Comparison of ENCODE assay signal across 9 cellular contexts in genomic region chr15:67114846-67115521, GRCh38. TPM values are rescaled to one million over a fixed set of nuclear protein-coding genes. Genes with fewer than 3 reads are reported as not detected.
DNase-seq lines count a peak whose midpoint lies in the region; ATAC-seq, FAIRE-seq and TF ChIP-seq lines count a peak whose summit lies in the region.
"Had no signal": no experiment of that assay in that cellular context is flagged by ENCODE, and none has a peak within 500 bp of the region (broad histone marks: within the 10 kb centered on the region; RNA-seq: fewer than 3 reads in every experiment).

No MANE protein-coding gene starts in this region.

- H3K9me1 ChIP-seq in K562 (ENCODE audit: control insufficient read depth, insufficient read depth, low read length), result no peaks in the 10 kb centered on the region

- WGBS in K562 (ENCODE audit: insufficient coverage, low coverage, missing lambda C conversion rate), result 32% methylated on average over 4 of the region's 4 CpGs

- peaks cover 4% of the 10 kb centered on the region for H3K9me3 ChIP-seq in K562 (replicated peaks; ENCODE audit: control insufficient read depth, insufficient read depth, low read depth, low read length)

- intact Hi-C loops in K562 (cut with micrococcal nuclease) (no loop called here), posterior vena cava (cut with DNase I) (no loop called here), Calu3 (cut with micrococcal nuclease; ENCODE audit: unreplicated experiment) (no loop called here)

- no peak overlapping the region for H3K4me3 ChIP-seq in K562

- TF ChIP-seq POLR2A in K562 (conservative IDR thresholded peaks at IDR 0.05), result no peak

- BruUV-seq in K562 (replicated peaks; lab: Mats Ljungman, UMichigan) (no TSS peak), Calu3 (replicated peaks; lab: Mats Ljungman, UMichigan) (no TSS peak)

- POLR2A ChIA-PET in K562 (lab: Yijun Ruan, JAX), result interaction anchor here (0.5 to 0.9 kb wide), 2 partner anchors 9 to 183 kb away, joined by 3 read pairs; no protein-coding TSS in a partner anchor

- ATAC-seq in K562 (peak; percentile 30), GM18909 (IDR thresholded peaks at IDR 0.05; ENCODE audit: poor library complexity, unreplicated experiment) (no peak)

- no peak overlapping the region for H3K9ac ChIP-seq in K562 (ENCODE audit: insufficient read depth in 1 of 2, low read depth in 2 of 2, low read length in 2 of 2)

- H3K27ac ChIP-seq in K562 (ENCODE audit: extremely low read depth, low read depth, low read length), result no peak overlapping the region

- no peak overlapping the region for H3K4me3 Mint-ChIP-seq in Calu3 (ENCODE audit: low read depth, unreplicated experiment)

- FAIRE-seq in K562 (lab: Jason Lieb, UNC) (no peak), frontal cortex (lab: Jason Lieb, UNC) (no peak)

- H4K20me1 ChIP-seq in K562 (replicated peaks; ENCODE audit: control insufficient read depth, insufficient read depth, low read length), result no peaks in the 10 kb centered on the region

- H3K79me2 ChIP-seq in K562 (ENCODE audit: control insufficient read depth, insufficient read depth, low read length), result peaks cover 30% of the 10 kb centered on the region

- no peak overlapping the region for H3K27ac Mint-ChIP-seq in Calu3 (ENCODE audit: unreplicated experiment)

- peaks cover 53% of the 10 kb centered on the region for H3K4me1 Mint-ChIP-seq in Calu3 (ENCODE audit: low read depth, unreplicated experiment)

- no peaks in the 10 kb centered on the region for H3K27me3 Mint-ChIP-seq in Calu3 (ENCODE audit: unreplicated experiment)

- TF ChIP-seq CTCF in K562 (IDR thresholded peaks at IDR 0.05 in 2 of 3, conservative IDR thresholded peaks at IDR 0.05 in 1 of 3; ENCODE audit: insufficient read depth in 2 of 3, low read depth in 1 of 3, low read length in 3 of 3) (no peak), Calu3 (IDR thresholded peaks at IDR 0.05; ENCODE audit: unreplicated experiment) (no peak)

- H2AFZ ChIP-seq in K562 (ENCODE audit: low read depth, low read length), result no peak overlapping the region

- TF ChIP-seq EP300 in K562 (IDR thresholded peaks at IDR 0.05; ENCODE audit: low read length), result no peak

- H3K9me3 Mint-ChIP-seq in Calu3 (ENCODE audit: low read depth, unreplicated experiment), result peaks cover 3% of the 10 kb centered on the region

- peaks cover 12 to 33% of the 10 kb centered on the region in 2 experiments; a peak in 4 of 5 replicates for H3K4me1 ChIP-seq in K562 (replicated peaks in 1 of 2; ENCODE audit: control insufficient read depth in 2 of 2, insufficient read depth in 2 of 2, low read length in 2 of 2)

- CTCF ChIA-PET in K562 (lab: Yijun Ruan, JAX; ENCODE audit: low intra/inter-chr PET ratio), result no interaction called here
- CTCF ChIA-PET in Calu3 (lab: Charles Lee), result no interaction called here

- in situ Hi-C loops in K562 (cut with MboI), result no loop called here

- TF ChIP-seq RAD21 in K562 (CRISPR knock-in tag; conservative IDR thresholded peaks at IDR 0.05 in 1 of 2, IDR thresholded peaks at IDR 0.05 in 1 of 2), result no peak

- peaks cover 77% of the 10 kb centered on the region for H3K36me3 Mint-ChIP-seq in Calu3 (ENCODE audit: insufficient read depth, unreplicated experiment)

- no peak overlapping the region for H3K4me2 ChIP-seq in K562 (ENCODE audit: insufficient read depth, low read length)

- DNase-seq in COLO668 (lab: John Stamatoyannopoulos, UW; ENCODE audit: unreplicated experiment) (peak; percentile 33), NCI-H2196 treated with DMSO at 0.1 percent for 48 hours (lab: John Stamatoyannopoulos, UW; ENCODE audit: unreplicated experiment) (peak; percentile 8), K562 (ENCODE audit: extremely low read depth in 1 of 4, low spot score in 3 of 4) (peak in 1 of 4 experiments; percentile 23), posterior vena cava (ENCODE audit: low spot score) (peak; percentile 41), Calu3 (no peak), frontal cortex (ENCODE audit: low spot score in 2 of 2) (no peak)
- no peak for DNase-seq in activated CD8-positive, alpha-beta memory T cell treated with anti-CD3 and anti-CD28 coated beads, Interleukin-2, amount 50 U/mL, for 4 hours
- DNase-seq: NCI-H1092 had no signal

- peaks cover 6% of the 10 kb centered on the region; the same call in 1 of the 3 replicates for H3K36me3 ChIP-seq in K562 (ENCODE audit: control insufficient read depth, insufficient read depth, low read length)

- no peaks in the 10 kb centered on the region for H3K27me3 ChIP-seq in K562 (ENCODE audit: control insufficient read depth in 2 of 2, insufficient read depth in 2 of 2, low read length in 2 of 2)

TF ChIP-seq in K562, 482 proteins besides CTCF, POLR2A, EP300 and RAD21:
- no peak for TF ChIP-seq MECOM (CRISPR knock-in tag; IDR thresholded peaks at IDR 0.05)
- no peak for TF ChIP-seq ASH1L (IDR thresholded peaks at IDR 0.05; ENCODE audit: borderline replicate concordance, low read depth, partially characterized antibody)
- TF ChIP-seq NR2F6 (CRISPR knock-in tag; IDR thresholded peaks at IDR 0.05), result no peak
- TF ChIP-seq HSF4 (CRISPR knock-in tag; IDR thresholded peaks at IDR 0.05; ENCODE audit: borderline replicate concordance), result no peak
- no peak for TF ChIP-seq SP2 (IDR thresholded peaks at IDR 0.05; ENCODE audit: extremely low read depth, low read depth, low read length, poor library complexity, severe bottlenecking)
- no peak for TF ChIP-seq ZNF57 (CRISPR knock-in tag; IDR thresholded peaks at IDR 0.05)
- TF ChIP-seq ATF2 (CRISPR knock-in tag; IDR thresholded peaks at IDR 0.05), result no peak
- no peak for TF ChIP-seq MCM3 (IDR thresholded peaks at IDR 0.05)
- TF ChIP-seq TCF3 (CRISPR knock-in tag; IDR thresholded peaks at IDR 0.05), result no peak
- TF ChIP-seq ZBTB33 (CRISPR knock-in tag; IDR thresholded peaks at IDR 0.05), result no peak
- no peak for TF ChIP-seq PHB (CRISPR knock-in tag; IDR thresholded peaks at IDR 0.05)
- TF ChIP-seq KAT8 (IDR thresholded peaks at IDR 0.05; ENCODE audit: low read depth), result no peak
TF ChIP-seq in K562: peak in this region for 0.

RNA-seq across cellular contexts. Expression of gene SMAD3, which starts 49.6 kb away (rescaled TPM):
- total RNA-seq in K562 (2011; cell fraction: chromatin; rRNA removed; ENCODE audit: low replicate concordance), result 61.6 and 88.8 TPM in 2 replicates
- total RNA-seq in K562 (2011; cell fraction: nucleolus; rRNA removed), result 33.5 and 35.9 TPM in 2 replicates
- total RNA-seq in K562 (2011; cell fraction: nucleoplasm; rRNA removed), result 44.2 and 72.8 TPM in 2 replicates
- total RNA-seq in K562 (2014; rRNA removed) (11.1 and 11.9 TPM in 2 replicates), K562 (2014; rRNA removed; fragmentation: Illumina TruSeq; extraction: Trizol) (9.2 and 11.0 TPM in 2 replicates), K562 (2015; rRNA removed; fragmentation: Illumina TruSeq; extraction: Trizol) (9.1 and 9.6 TPM in 2 replicates), K562 (2021) (24.3 and 30.1 TPM in 2 replicates), posterior vena cava (10 to 100 TPM; 56.3 to 62.7 TPM), Calu3 (2022) (121 and 147 TPM in 2 replicates), frontal cortex (2.0 TPM)
- polyA plus RNA-seq in K562 (2011; rRNA removed) (14.6 and 22.6 TPM in 2 replicates), K562 (2014; fragmentation: Illumina TruSeq; extraction: Trizol) (34.7 and 39.2 TPM in 2 replicates), K562 (2014; fragmentation: Nextera tagmentation; extraction: Ambion mirVana) (1 to 10 TPM; 4.3 to 5.0 TPM), K562 (2014; rRNA removed) (13.3 and 14.3 TPM in 2 replicates)
- polyA plus RNA-seq in K562 (2011; cell fraction: cytosol; rRNA removed), result 11.5 and 14.8 TPM in 2 replicates
- 52.1 and 90.9 TPM in 2 replicates for polyA plus RNA-seq in K562 (2011; cell fraction: nucleus; rRNA removed)
- 17.9 and 20.7 TPM in 2 replicates for polyA plus RNA-seq in K562 (2012)
- polyA minus RNA-seq in K562 (2011; rRNA and poly(A)+ RNA removed), result 14.9 and 15.1 TPM in 2 replicates
- 15.1 and 16.3 TPM in 2 replicates for polyA minus RNA-seq in K562 (2011; cell fraction: cytosol; rRNA and poly(A)+ RNA removed)
- polyA minus RNA-seq in K562 (2011; cell fraction: nucleus; rRNA and poly(A)+ RNA removed), result 12.7 and 18.8 TPM in 2 replicates

Comparison
In these comparisons a context has a peak if more than half of its experiments do, and no peak if none do; other contexts are left out.
1. DNase-seq: peak in COLO668 (single experiment), NCI-H2196 treated with DMSO at 0.1 percent for 48 hours (single experiment) and posterior vena cava (single experiment); none in Calu3 (single experiment), activated CD8-positive, alpha-beta memory T cell treated with anti-CD3 and anti-CD28 coated beads, Interleukin-2, amount 50 U/mL, for 4 hours (single experiment) and frontal cortex (0 of 2).